2 cellular contexts compared by ENCODE assay signal in genomic region chr2:220147590-220147989, GRCh38.
TF ChIP-seq lines count a peak whose summit lies in the region.

No MANE protein-coding gene starts in this region.

TF ChIP-seq in HepG2, 621 proteins besides CTCF, POLR2A, EP300 and RAD21:
- TF ChIP-seq PRDM15 (CRISPR knock-in tag; IDR thresholded peaks at IDR 0.05) (peak; percentile 81), HOXA9 (CRISPR knock-in tag; IDR thresholded peaks at IDR 0.05; ENCODE audit: borderline replicate concordance) (no peak)

TF ChIP-seq in WTC11, 78 proteins besides CTCF, POLR2A, EP300 and RAD21 (continued from another document):
- peak; percentile 77 for TF ChIP-seq PRDM15 (CRISPR knock-in tag; IDR thresholded peaks at IDR 0.05)
